ENCODE assay signal across 9 cellular contexts in the genomic region with DNA sequence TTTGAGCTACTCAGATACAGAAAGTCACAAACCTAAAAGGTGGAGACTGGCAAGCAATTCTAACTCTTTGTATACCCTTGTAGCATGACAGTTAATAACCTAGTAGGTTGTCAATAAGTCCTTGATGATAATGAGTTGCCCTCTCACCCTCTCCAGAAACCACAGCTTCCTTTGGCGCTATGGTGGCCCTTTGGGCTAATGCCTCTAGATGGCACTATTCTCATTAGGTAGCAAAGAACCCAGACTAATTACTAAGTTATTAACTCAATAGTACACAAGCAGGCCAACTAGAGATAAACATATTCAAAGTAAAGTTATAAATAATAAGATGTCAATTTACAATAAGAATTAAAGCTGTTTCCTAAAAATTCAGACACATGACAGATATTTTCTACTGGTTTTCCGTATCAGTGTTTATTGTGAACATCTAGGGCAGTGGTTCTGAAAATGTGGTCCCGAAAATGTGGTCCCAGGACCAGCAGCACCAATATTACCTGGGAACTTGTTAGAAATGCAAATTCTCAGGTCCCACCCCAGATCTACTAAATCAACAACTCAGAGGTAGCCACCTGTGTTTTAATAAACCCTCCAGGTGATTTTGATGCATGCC. TPM values are rescaled to one million over a fixed set of nuclear protein-coding genes. Genes with fewer than 3 reads are reported as not detected.
DNase-seq lines count a peak whose midpoint lies in the region; ATAC-seq, FAIRE-seq and TF ChIP-seq lines count a peak whose summit lies in the region.
"Had no signal": no experiment of that assay in that cellular context is flagged by ENCODE, and none has a peak within 500 bp of the region (broad histone marks: within the 10 kb centered on the region; RNA-seq: fewer than 3 reads in every experiment).

No MANE protein-coding gene starts in this region.

- DNase-seq in DMS53 treated with DMSO at 0.1 percent for 48 hours (lab: John Stamatoyannopoulos, UW; ENCODE audit: unreplicated experiment), result peak; percentile 7
- DNase-seq in HS-27A (ENCODE audit: low read depth), result peak; percentile 20
- DNase-seq in activated CD4-positive, alpha-beta T cell treated with anti-CD3 and anti-CD28 coated beads, Interleukin-2, amount 50 U/mL, for 1 hour, result peak; percentile 6
- no peak for DNase-seq in kidney
- DNase-seq in stimulated activated naive CD8-positive, alpha-beta T cell treated with anti-CD3 and anti-CD28 coated beads, Interleukin-15, Interleukin-2, amounts not matched to agents 100 U/mL and 50 U/mL, for 24 hours, result no peak
- no peak for DNase-seq in NCI-H510A treated with DMSO at 0.1 percent for 48 hours (lab: John Stamatoyannopoulos, UW)
- no peak for DNase-seq in kidney glomerular epithelial cell (lab: John Stamatoyannopoulos, UW)

- FAIRE-seq in kidney (lab: Jason Lieb, UNC), result no peak

- H3K4me3 ChIP-seq in kidney (ENCODE audit: low read length in 2 of 2), result no peak overlapping the region
- H3K4me3 ChIP-seq: skin epidermis had no signal

- peak; percentile 55 for TF ChIP-seq CTCF in kidney (IDR thresholded peaks at IDR 0.05; ENCODE audit: borderline replicate concordance, extremely low read depth, insufficient read depth)

- no peak overlapping the region for H3K27ac ChIP-seq in kidney (ENCODE audit: low read depth in 2 of 2, low read length in 2 of 2)
- H3K27ac ChIP-seq: skin epidermis had no signal

- no peaks in the 10 kb centered on the region for H3K4me1 ChIP-seq in kidney (ENCODE audit: control insufficient read depth in 1 of 2, insufficient read depth in 1 of 2, low read depth in 1 of 2, low read length in 2 of 2)

- ATAC-seq in GM19452 (IDR thresholded peaks at IDR 0.05; ENCODE audit: unreplicated experiment), result peak; percentile 70
- no peak for ATAC-seq in stimulated activated naive CD8-positive, alpha-beta T cell treated with anti-CD3 and anti-CD28 coated beads, Interleukin-15, Interleukin-2, amounts not matched to agents 100 U/mL and 50 U/mL, for 24 hours

- no peaks in the 10 kb centered on the region for H3K9me3 ChIP-seq in kidney (ENCODE audit: control insufficient read depth in 1 of 2, low read length in 2 of 2)

- no peaks in the 10 kb centered on the region for H3K36me3 ChIP-seq in kidney (ENCODE audit: control insufficient read depth in 1 of 2, insufficient read depth in 2 of 2, low read length in 2 of 2)

- H3K9ac ChIP-seq in kidney (ENCODE audit: low read length in 2 of 2), result no peak overlapping the region

- intact Hi-C loops in kidney (cut with DNase I), result no loop called here

RNA-seq across cellular contexts. Expression of a gene that starts 41.1 kb away (rescaled TPM):
- total RNA-seq in kidney, result 20.4 TPM
- polyA plus RNA-seq in kidney (ENCODE audit: insufficient read depth, low read depth, low replicate concordance), result 15.5 TPM

Comparison
In these comparisons a context has a peak if more than half of its experiments do, and no peak if none do; other contexts are left out.
1. DNase-seq: peak in DMS53 treated with DMSO at 0.1 percent for 48 hours (single experiment), HS-27A (single experiment) and activated CD4-positive, alpha-beta T cell treated with anti-CD3 and anti-CD28 coated beads, Interleukin-2, amount 50 U/mL, for 1 hour (single experiment); none in kidney (single experiment), stimulated activated naive CD8-positive, alpha-beta T cell treated with anti-CD3 and anti-CD28 coated beads, Interleukin-15, Interleukin-2, amounts not matched to agents 100 U/mL and 50 U/mL, for 24 hours (single experiment), NCI-H510A treated with DMSO at 0.1 percent for 48 hours (single experiment) and kidney glomerular epithelial cell (single experiment).